In the genomic region with DNA sequence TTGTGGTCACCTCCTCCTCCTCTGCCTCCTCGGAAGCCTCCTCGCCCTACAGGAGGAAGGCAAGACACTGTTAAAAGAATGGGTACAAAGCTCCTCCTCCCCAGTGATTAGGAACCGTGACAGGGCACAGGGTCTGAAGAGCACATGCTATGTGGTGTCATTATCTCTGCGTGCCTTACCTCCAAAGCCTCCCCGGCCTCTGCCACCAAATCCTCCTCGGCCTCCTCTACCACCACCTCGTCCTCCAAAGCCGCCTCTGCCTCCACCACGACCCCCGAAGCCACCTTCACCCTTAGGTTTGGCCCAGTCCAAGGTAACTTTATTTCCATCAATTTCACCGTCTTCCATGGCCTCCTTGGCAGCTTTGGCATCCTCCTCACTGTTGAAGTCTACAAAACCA, we compare ENCODE assay signal across 1 cellular context.
TF ChIP-seq lines count a peak whose summit lies in the region.

No MANE protein-coding gene starts in this region.

TF ChIP-seq in GM23338, 12 proteins besides CTCF, POLR2A, EP300 and RAD21 (continued from another document):
- TF ChIP-seq, protein P1, sequence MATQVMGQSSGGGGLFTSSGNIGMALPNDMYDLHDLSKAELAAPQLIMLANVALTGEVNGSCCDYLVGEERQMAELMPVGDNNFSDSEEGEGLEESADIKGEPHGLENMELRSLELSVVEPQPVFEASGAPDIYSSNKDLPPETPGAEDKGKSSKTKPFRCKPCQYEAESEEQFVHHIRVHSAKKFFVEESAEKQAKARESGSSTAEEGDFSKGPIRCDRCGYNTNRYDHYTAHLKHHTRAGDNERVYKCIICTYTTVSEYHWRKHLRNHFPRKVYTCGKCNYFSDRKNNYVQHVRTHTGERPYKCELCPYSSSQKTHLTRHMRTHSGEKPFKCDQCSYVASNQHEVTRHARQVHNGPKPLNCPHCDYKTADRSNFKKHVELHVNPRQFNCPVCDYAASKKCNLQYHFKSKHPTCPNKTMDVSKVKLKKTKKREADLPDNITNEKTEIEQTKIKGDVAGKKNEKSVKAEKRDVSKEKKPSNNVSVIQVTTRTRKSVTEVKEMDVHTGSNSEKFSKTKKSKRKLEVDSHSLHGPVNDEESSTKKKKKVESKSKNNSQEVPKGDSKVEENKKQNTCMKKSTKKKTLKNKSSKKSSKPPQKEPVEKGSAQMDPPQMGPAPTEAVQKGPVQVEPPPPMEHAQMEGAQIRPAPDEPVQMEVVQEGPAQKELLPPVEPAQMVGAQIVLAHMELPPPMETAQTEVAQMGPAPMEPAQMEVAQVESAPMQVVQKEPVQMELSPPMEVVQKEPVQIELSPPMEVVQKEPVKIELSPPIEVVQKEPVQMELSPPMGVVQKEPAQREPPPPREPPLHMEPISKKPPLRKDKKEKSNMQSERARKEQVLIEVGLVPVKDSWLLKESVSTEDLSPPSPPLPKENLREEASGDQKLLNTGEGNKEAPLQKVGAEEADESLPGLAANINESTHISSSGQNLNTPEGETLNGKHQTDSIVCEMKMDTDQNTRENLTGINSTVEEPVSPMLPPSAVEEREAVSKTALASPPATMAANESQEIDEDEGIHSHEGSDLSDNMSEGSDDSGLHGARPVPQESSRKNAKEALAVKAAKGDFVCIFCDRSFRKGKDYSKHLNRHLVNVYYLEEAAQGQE (IDR thresholded peaks at IDR 0.05; ENCODE audit: unreplicated experiment), result no peak
- TF ChIP-seq POLR2AphosphoS5 (IDR thresholded peaks at IDR 0.05; ENCODE audit: low read depth) (no peak), ZNF114 (CRISPR knock-in tag; IDR thresholded peaks at IDR 0.05) (no peak), CREB1 (CRISPR knock-in tag; IDR thresholded peaks at IDR 0.05; ENCODE audit: low read depth) (no peak), STAT1 (IDR thresholded peaks at IDR 0.05; ENCODE audit: unreplicated experiment) (no peak)
